17 cellular contexts compared by ENCODE assay signal in genomic region chr19:54389556-54389955, GRCh38. TPM values are rescaled to one million over a fixed set of nuclear protein-coding genes. Genes with fewer than 3 reads are reported as not detected.
DNase-seq lines count a peak whose midpoint lies in the region; ATAC-seq and TF ChIP-seq lines count a peak whose summit lies in the region.
"Had no signal": no experiment of that assay in that cellular context is flagged by ENCODE, and none has a peak within 500 bp of the region (broad histone marks: within the 10 kb centered on the region; RNA-seq: fewer than 3 reads in every experiment).

No MANE protein-coding gene starts in this region.

- DNase-seq in activated naive CD8-positive, alpha-beta T cell treated with anti-CD3 and anti-CD28 coated beads, Interleukin-2, amount 10 ng/mL, durations not matched to agents 7 days and 5 days: no peak
- DNase-seq in activated naive CD8-positive, alpha-beta T cell treated with anti-CD3 and anti-CD28 coated beads for 36 hours: no peak
- DNase-seq in NOMO-1 treated with dmso at 0.1 percent for 144 hours (lab: John Stamatoyannopoulos, UW; ENCODE audit: unreplicated experiment) (peak; percentile 51), dermis blood vessel endothelial cell (peak; percentile 47), stomach (no peak), C1 segment of cervical spinal cord (lab: John Stamatoyannopoulos, UW) (no peak), uterus (no peak)
- DNase-seq: activated CD4-positive, CD25-positive, alpha-beta regulatory T cell; activated T-cell treated with anti-CD3 and anti-CD28 coated beads, Interleukin-2, amount 50 U/mL, for 1 hour; NCI-H2171; ovary; small intestine had no signal

- TF ChIP-seq EP300 in stomach (IDR thresholded peaks at IDR 0.05): no peak

- H3K36me3 Mint-ChIP-seq in activated naive CD8-positive, alpha-beta T cell treated with anti-CD3 and anti-CD28 coated beads, Interleukin-2, amount 10 ng/mL, durations not matched to agents 7 days and 5 days: no peaks in the 10 kb centered on the region
- no peaks in the 10 kb centered on the region for H3K36me3 Mint-ChIP-seq in activated naive CD8-positive, alpha-beta T cell treated with anti-CD3 and anti-CD28 coated beads for 36 hours
- H3K36me3 Mint-ChIP-seq: mesothelial cell of epicardium had no signal

- H3K27ac Mint-ChIP-seq in activated naive CD8-positive, alpha-beta T cell treated with anti-CD3 and anti-CD28 coated beads, Interleukin-2, amount 10 ng/mL, durations not matched to agents 7 days and 5 days: peak overlapping the region; percentile 55
- no peak overlapping the region for H3K27ac Mint-ChIP-seq in activated naive CD8-positive, alpha-beta T cell treated with anti-CD3 and anti-CD28 coated beads for 36 hours
- H3K27ac Mint-ChIP-seq: mesothelial cell of epicardium had no signal

- H3K27me3 Mint-ChIP-seq in activated naive CD8-positive, alpha-beta T cell treated with anti-CD3 and anti-CD28 coated beads, Interleukin-2, amount 10 ng/mL, durations not matched to agents 7 days and 5 days: peaks cover 9% of the 10 kb centered on the region
- H3K27me3 Mint-ChIP-seq in activated naive CD8-positive, alpha-beta T cell treated with anti-CD3 and anti-CD28 coated beads for 36 hours: no peaks in the 10 kb centered on the region

- ATAC-seq in activated naive CD8-positive, alpha-beta T cell treated with anti-CD3 and anti-CD28 coated beads, Interleukin-2, amount 10 ng/mL, durations not matched to agents 7 days and 5 days (ENCODE audit: low read depth): no peak
- no peak for ATAC-seq in GM21515 (IDR thresholded peaks at IDR 0.05; ENCODE audit: unreplicated experiment)

- no peak for TF ChIP-seq POLR2A in stomach (IDR thresholded peaks at IDR 0.05)
- no peak for TF ChIP-seq POLR2A in uterus (IDR thresholded peaks at IDR 0.05)

- H3K4me1 Mint-ChIP-seq in activated naive CD8-positive, alpha-beta T cell treated with anti-CD3 and anti-CD28 coated beads, Interleukin-2, amount 10 ng/mL, durations not matched to agents 7 days and 5 days: peaks cover 28% of the 10 kb centered on the region
- H3K4me1 Mint-ChIP-seq in activated naive CD8-positive, alpha-beta T cell treated with anti-CD3 and anti-CD28 coated beads for 36 hours: peaks cover 23% of the 10 kb centered on the region

- H3K27me3 ChIP-seq in stomach (peaks cover 0 to 90% (median 14%) of the 10 kb centered on the region in 3 donors), uterus (peaks cover 0 to 8% of the 10 kb centered on the region in 2 donors)
- H3K27me3 ChIP-seq: ovary had no signal

- peak overlapping the region; percentile 84 for H3K4me3 Mint-ChIP-seq in activated naive CD8-positive, alpha-beta T cell treated with anti-CD3 and anti-CD28 coated beads, Interleukin-2, amount 10 ng/mL, durations not matched to agents 7 days and 5 days
- H3K4me3 Mint-ChIP-seq in activated naive CD8-positive, alpha-beta T cell treated with anti-CD3 and anti-CD28 coated beads for 36 hours: no peak overlapping the region
- H3K4me3 Mint-ChIP-seq: mesothelial cell of epicardium had no signal

- peaks cover 0 to 36% (median 5%) of the 10 kb centered on the region in 4 donors for H3K4me1 ChIP-seq in stomach
- H3K4me1 ChIP-seq in uterus: no peaks in the 10 kb centered on the region
- H3K4me1 ChIP-seq: SJSA1 had no signal

- no peaks in the 10 kb centered on the region for H3K36me3 ChIP-seq in stomach
- no peaks in the 10 kb centered on the region for H3K36me3 ChIP-seq in uterus
- H3K36me3 ChIP-seq: ovary, SJSA1 had no signal

- TF ChIP-seq CTCF in stomach (IDR thresholded peaks at IDR 0.05): no peak
- no peak for TF ChIP-seq CTCF in uterus (IDR thresholded peaks at IDR 0.05)

- 50 to 62% (median 55%) methylated on average over 4 of the region's 4 CpGs for WGBS in stomach, 5 donors

- no peaks in the 10 kb centered on the region for H3K9me3 Mint-ChIP-seq in activated naive CD8-positive, alpha-beta T cell treated with anti-CD3 and anti-CD28 coated beads, Interleukin-2, amount 10 ng/mL, durations not matched to agents 7 days and 5 days
- H3K9me3 Mint-ChIP-seq in activated naive CD8-positive, alpha-beta T cell treated with anti-CD3 and anti-CD28 coated beads for 36 hours: no peaks in the 10 kb centered on the region
- H3K9me3 Mint-ChIP-seq: central memory CD8-positive, alpha-beta T cell; mesothelial cell of epicardium had no signal

- H3K9me3 ChIP-seq in stomach: no peaks in the 10 kb centered on the region
- no peaks in the 10 kb centered on the region for H3K9me3 ChIP-seq in uterus
- H3K9me3 ChIP-seq: ovary had no signal

- intact Hi-C loops in stomach (cut with DNase I; ENCODE audit: low total_unique reads) (no loop called here), uterus (cut with DNase I; ENCODE audit: low total_unique reads) (no loop called here)

- peak overlapping the region in 3 of 5 donors; percentile 36 to 72 (median 47) for H3K27ac ChIP-seq in stomach
- H3K27ac ChIP-seq in uterus: no peak overlapping the region
- H3K27ac ChIP-seq: ovary, SJSA1 had no signal

- POLR2A ChIA-PET in activated naive CD8-positive, alpha-beta T cell treated with anti-CD3 and anti-CD28 coated beads, Interleukin-2, amount 10 ng/mL, durations not matched to agents 7 days and 5 days (lab: Charles Lee): interaction anchor here (0.9 to 2.5 kb wide), 6 partner anchors 11 to 252 kb away, joined by 3 to 27 read pairs (median 9); partner anchors contain the start of genes CNOT3 and LAIR1

- H3K4me3 ChIP-seq in stomach (no peak overlapping the region), uterus (no peak overlapping the region)
- H3K4me3 ChIP-seq: ovary, SJSA1 had no signal

RNA-seq across cellular contexts. Expression of gene LAIR1, which starts 24.8 kb away (rescaled TPM):
- 10 to 100 TPM; 75.0 to 79.2 TPM for total RNA-seq in activated naive CD8-positive, alpha-beta T cell treated with anti-CD3 and anti-CD28 coated beads, Interleukin-2, amount 10 ng/mL, durations not matched to agents 7 days and 5 days
- total RNA-seq in activated naive CD8-positive, alpha-beta T cell treated with anti-CD3 and anti-CD28 coated beads for 36 hours: 10 to 100 TPM in 1 of 2 experiments, 1 to 10 TPM in 1; 9.0 to 10.1 TPM
- total RNA-seq in dermis blood vessel endothelial cell (not detected in 2 replicates), stomach (1 to 10 TPM in 4 of 5 donors, under 1 TPM in 1; 0.87 to 9.1 (median 1.3) TPM), uterus (10 to 100 TPM in 2 of 4 donors, 1 to 10 TPM in 2; 1.0 to 64.7 (median 9.5) TPM)
- 1 to 10 TPM; 4.1 to 6.1 (median 5.4) TPM for polyA plus RNA-seq in stomach
- total RNA-seq: SJSA1 had no signal
- polyA plus RNA-seq: AG04450 had no signal

RNA-seq across cellular contexts. Expression of gene TTYH1, which starts 25.7 kb away (rescaled TPM):
- total RNA-seq in activated naive CD8-positive, alpha-beta T cell treated with anti-CD3 and anti-CD28 coated beads, Interleukin-2, amount 10 ng/mL, durations not matched to agents 7 days and 5 days: 1 to 10 TPM; 1.1 to 1.9 TPM
- 1 to 10 TPM in 1 of 2 experiments, under 1 TPM in 1; 0.98 to 1.8 TPM for total RNA-seq in activated naive CD8-positive, alpha-beta T cell treated with anti-CD3 and anti-CD28 coated beads for 36 hours
- total RNA-seq in dermis blood vessel endothelial cell: not detected in 2 replicates
- 10 to 100 TPM in 1 of 5 donors, 1 to 10 TPM in 2, not detected in 2; 2.3 to 12.9 (median 7.0) TPM for total RNA-seq in stomach
- 1 to 10 TPM in 1 of 3 donors, under 1 TPM in 1, not detected in 1; 0.12 to 1.4 TPM for polyA plus RNA-seq in stomach
- 10 to 100 TPM in 1 of 4 donors, 1 to 10 TPM in 1, not detected in 2; 1.9 to 10.2 TPM for total RNA-seq in uterus
- total RNA-seq: SJSA1 had no signal
- polyA plus RNA-seq: AG04450 had no signal

RNA-seq across cellular contexts. Expression of gene LILRA4, which starts 50.6 kb away (rescaled TPM):
- total RNA-seq in activated naive CD8-positive, alpha-beta T cell treated with anti-CD3 and anti-CD28 coated beads, Interleukin-2, amount 10 ng/mL, durations not matched to agents 7 days and 5 days: not detected
- total RNA-seq in activated naive CD8-positive, alpha-beta T cell treated with anti-CD3 and anti-CD28 coated beads for 36 hours: under 1 TPM in 1 of 2 experiments, not detected in 1; 0.40 TPM
- total RNA-seq in dermis blood vessel endothelial cell (not detected in 2 replicates), stomach (not detected), uterus (not detected)
- not detected for polyA plus RNA-seq in stomach
- total RNA-seq: mesothelial cell of epicardium, SJSA1 had no signal
- polyA plus RNA-seq: AG04450 had no signal

RNA-seq across cellular contexts. Expression of gene LENG8, which starts 59.4 kb away (rescaled TPM):
- 100 to 1,000 TPM; 338 to 359 TPM for total RNA-seq in activated naive CD8-positive, alpha-beta T cell treated with anti-CD3 and anti-CD28 coated beads, Interleukin-2, amount 10 ng/mL, durations not matched to agents 7 days and 5 days
- 100 to 1,000 TPM; 101 to 108 TPM for total RNA-seq in activated naive CD8-positive, alpha-beta T cell treated with anti-CD3 and anti-CD28 coated beads for 36 hours
- 40.7 and 41.0 TPM in 2 replicates for total RNA-seq in dermis blood vessel endothelial cell
- total RNA-seq in stomach: 100 to 1,000 TPM in 4 of 5 donors, 10 to 100 TPM in 1; 61.3 to 464 (median 222) TPM
- polyA plus RNA-seq in stomach: 10 to 100 TPM; 37.4 to 99.0 (median 89.0) TPM
- 100 to 1,000 TPM in 2 of 4 donors, 10 to 100 TPM in 2; 58.1 to 275 (median 91.4) TPM for total RNA-seq in uterus

Comparison
In these comparisons a context has a peak if more than half of its experiments do, and no peak if none do; other contexts are left out.
1. DNase-seq: peak in NOMO-1 treated with dmso at 0.1 percent for 144 hours (single experiment) and dermis blood vessel endothelial cell (single experiment); none in activated naive CD8-positive, alpha-beta T cell treated with anti-CD3 and anti-CD28 coated beads, Interleukin-2, amount 10 ng/mL, durations not matched to agents 7 days and 5 days (single experiment), activated naive CD8-positive, alpha-beta T cell treated with anti-CD3 and anti-CD28 coated beads for 36 hours (single experiment), stomach (single experiment), C1 segment of cervical spinal cord (0 of 14) and uterus (0 of 2).
2. H3K27ac ChIP-seq: peak in stomach (3 of 5); none in uterus (0 of 2).